ENCODE assay signal across 17 cellular contexts in the genomic region with DNA sequence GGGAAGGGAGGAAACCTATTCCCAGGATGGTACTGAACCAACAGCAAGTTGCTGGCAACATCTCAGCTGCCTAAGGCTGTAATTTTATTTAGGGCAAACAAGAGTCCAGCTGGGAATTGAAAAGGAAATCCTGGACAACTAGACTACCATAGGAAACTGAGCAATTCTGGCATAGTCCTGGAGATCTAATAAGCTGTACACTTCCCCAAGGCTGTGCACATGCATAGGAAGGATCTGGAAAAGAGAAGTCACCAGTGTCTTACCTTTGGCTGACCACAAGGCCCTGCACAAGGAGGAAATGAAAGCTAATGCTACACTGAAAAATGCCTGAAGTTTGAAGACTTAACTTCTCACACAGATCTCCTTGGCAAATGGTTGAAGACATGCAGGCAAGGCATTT.
DNase-seq lines count a peak whose midpoint lies in the region; ATAC-seq and TF ChIP-seq lines count a peak whose summit lies in the region.
"Had no signal": no experiment of that assay in that cellular context is flagged by ENCODE, and none has a peak within 500 bp of the region (broad histone marks: within the 10 kb centered on the region; RNA-seq: fewer than 3 reads in every experiment).

No MANE protein-coding gene starts in this region.

- no peak overlapping the region for H3K4me3 ChIP-seq in fibroblast of mammary gland (ENCODE audit: control insufficient read depth, low read depth, low read length)

- H3K4me3 Mint-ChIP-seq in nephron, result peak overlapping the region in 1 of 3 experiments; percentile 17
- H3K4me3 Mint-ChIP-seq: stimulated activated naive CD8-positive, alpha-beta T cell treated with anti-CD3 and anti-CD28 coated beads, Interleukin-15, amount 100 ng/mL, for 72 hours; T-cell had no signal

- ATAC-seq in GM18498 (IDR thresholded peaks at IDR 0.05; ENCODE audit: unreplicated experiment) (no peak), GM21529 (IDR thresholded peaks at IDR 0.05; ENCODE audit: unreplicated experiment) (no peak)
- ATAC-seq: stimulated activated naive CD8-positive, alpha-beta T cell treated with anti-CD3 and anti-CD28 coated beads, Interleukin-15, amount 100 ng/mL, for 72 hours; T-cell had no signal

- TF ChIP-seq CTCF in fibroblast of mammary gland (conservative IDR thresholded peaks at IDR 0.05; ENCODE audit: control insufficient read depth, insufficient read depth, low read depth, low read length), result no peak
- no peak for TF ChIP-seq CTCF in nephron (IDR thresholded peaks at IDR 0.05; ENCODE audit: unreplicated experiment in 3 of 3)

- peak; percentile 2 for DNase-seq in G401 (ENCODE audit: low spot score)
- peak; percentile 90 for DNase-seq in MV-4-11 (lab: John Stamatoyannopoulos, UW)
- peak; percentile 15 for DNase-seq in fibroblast of mammary gland (ENCODE audit: low read depth)
- no peak for DNase-seq in HuH-7.5 (ENCODE audit: low spot score)
- no peak for DNase-seq in NCI-H2107 treated with DMSO at 0.1 percent for 48 hours (lab: John Stamatoyannopoulos, UW; ENCODE audit: unreplicated experiment)
- DNase-seq: activated CD4-positive, alpha-beta T cell treated with anti-CD3 and anti-CD28 coated beads, Interleukin-2, amount 50 U/mL, for 48 hours; activated naive CD4-positive, alpha-beta T cell treated with anti-CD3 and anti-CD28 coated beads, Interleukin-2, amount 50 U/mL, for 16 hours; Calu3; foreskin melanocyte; NCI-H1694; NCI-H2227 treated with DMSO at 0.1 percent for 48 hours; stimulated activated CD4-positive, alpha-beta T cell treated with anti-CD3 and anti-CD28 coated beads, Interleukin-2, amount 100 ng/mL, for 24 hours; stimulated activated naive CD8-positive, alpha-beta T cell treated with anti-CD3 and anti-CD28 coated beads, Interleukin-15, amount 100 ng/mL, for 72 hours; T-cell had no signal

- peak overlapping the region; percentile 60 to 90 (median 86) for H3K27ac Mint-ChIP-seq in nephron
- H3K27ac Mint-ChIP-seq: stimulated activated naive CD8-positive, alpha-beta T cell treated with anti-CD3 and anti-CD28 coated beads, Interleukin-15, amount 100 ng/mL, for 72 hours; T-cell had no signal

- in situ Hi-C loops in G401 (cut with HindIII; ENCODE audit: low sequenced_read_pairs), result no loop called here

- peaks cover 9% of the 10 kb centered on the region for H3K36me3 Mint-ChIP-seq in nephron (ENCODE audit: low read depth)
- H3K36me3 Mint-ChIP-seq: T-cell had no signal

- H3K27me3 Mint-ChIP-seq in nephron (ENCODE audit: low read depth), result peaks cover 5% of the 10 kb centered on the region

- peaks cover 18% of the 10 kb centered on the region for H3K9me3 Mint-ChIP-seq in nephron

- H3K4me1 Mint-ChIP-seq in nephron, result peaks cover 47% of the 10 kb centered on the region
- H3K4me1 Mint-ChIP-seq: stimulated activated naive CD8-positive, alpha-beta T cell treated with anti-CD3 and anti-CD28 coated beads, Interleukin-15, amount 100 ng/mL, for 72 hours; T-cell had no signal

Comparison
In these comparisons a context has a peak if more than half of its experiments do, and no peak if none do; other contexts are left out.
1. DNase-seq: peak in G401 (single experiment), MV-4-11 (single experiment) and fibroblast of mammary gland (single experiment); none in HuH-7.5 (single experiment) and NCI-H2107 treated with DMSO at 0.1 percent for 48 hours (single experiment).